17 cellular contexts compared by ENCODE assay signal in the genomic region with DNA sequence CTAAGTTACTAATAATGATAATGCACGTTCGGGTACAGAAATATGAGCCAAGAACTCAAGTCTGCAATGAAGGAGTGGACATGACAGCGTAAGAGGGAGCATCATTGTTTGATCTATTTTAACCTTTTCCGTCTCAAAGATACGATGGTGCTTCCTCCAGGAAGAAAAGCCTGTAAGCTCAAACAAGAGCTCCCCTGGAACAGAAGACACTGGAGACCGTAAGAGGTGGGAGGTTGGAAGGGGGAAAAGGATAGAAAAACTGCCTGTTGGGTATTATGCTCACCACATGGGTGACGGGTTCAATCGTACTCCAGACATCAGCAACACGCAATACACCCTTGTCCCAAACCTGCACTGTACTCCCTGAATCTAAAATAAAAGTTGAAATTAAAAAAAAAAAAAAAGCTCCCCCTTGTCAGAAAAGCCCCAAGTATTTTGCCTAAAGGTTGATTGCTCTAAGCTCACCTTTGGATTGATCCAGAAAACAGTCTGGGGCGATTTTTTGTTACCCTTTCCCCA.
DNase-seq lines count a peak whose midpoint lies in the region; ATAC-seq, FAIRE-seq and TF ChIP-seq lines count a peak whose summit lies in the region.
"Had no signal": no experiment of that assay in that cellular context is flagged by ENCODE, and none has a peak within 500 bp of the region (broad histone marks: within the 10 kb centered on the region; RNA-seq: fewer than 3 reads in every experiment).

No MANE protein-coding gene starts in this region.

- peak overlapping the region; percentile 95 for H2AFZ ChIP-seq in K562 (ENCODE audit: low read depth, low read length)

- peak overlapping the region; percentile 66 for H3K4me3 ChIP-seq in HUES64 (ENCODE audit: low read length)
- H3K4me3 ChIP-seq in K562 = peak overlapping the region; percentile 53
- peak overlapping the region; percentile 29 for H3K4me3 ChIP-seq in iPS-18c (ENCODE audit: insufficient read depth, low read depth, low read length)
- no peak overlapping the region for H3K4me3 ChIP-seq in transverse colon
- H3K4me3 ChIP-seq: suprapubic skin had no signal

- no peaks in the 10 kb centered on the region for H4K20me1 ChIP-seq in K562 (replicated peaks; ENCODE audit: control insufficient read depth, insufficient read depth, low read length)

- CTCF ChIA-PET in K562 (lab: Yijun Ruan, JAX; ENCODE audit: low intra/inter-chr PET ratio) = interaction anchor here (0.6 kb wide), 1 partner anchor 197 kb away, joined by 3 read pairs; no protein-coding TSS in a partner anchor

- peak overlapping the region; percentile 91 for H3K4me2 ChIP-seq in K562 (ENCODE audit: insufficient read depth, low read length)
- H3K4me2 ChIP-seq: KMS-11 had no signal

- no peak overlapping the region for H3K4me3 Mint-ChIP-seq in stimulated activated effector memory CD8-positive, alpha-beta T cell treated with anti-CD3 and anti-CD28 coated beads, Interleukin-12 subunit alpha, Interleukin-12 subunit beta, amount 100 ng/mL, for 72 hours
- H3K4me3 Mint-ChIP-seq: activated CD4-positive, alpha-beta T cell treated with anti-CD3 and anti-CD28 coated beads, Interleukin-2, amount 10 ng/mL, durations not matched to agents 7 days and 5 days had no signal

- H3K9me1 ChIP-seq in K562 (ENCODE audit: control insufficient read depth, insufficient read depth, low read length) = no peaks in the 10 kb centered on the region

- POLR2A ChIA-PET in K562 (lab: Yijun Ruan, JAX) = interaction anchor here (0.7 to 3.0 kb wide), 9 partner anchors 8 to 119 kb away, joined by 3 to 19 read pairs (median 6); no protein-coding TSS in a partner anchor

- intact Hi-C loops in K562 (cut with micrococcal nuclease) (loop anchor here (2.0 to 10.0 kb wide), 3 partner anchors 15 to 909 kb away; a partner anchor contains a TSS), transverse colon (cut with DNase I; ENCODE audit: low total_unique reads) (no loop called here)

- TF ChIP-seq EP300 in K562 (IDR thresholded peaks at IDR 0.05; ENCODE audit: low read length) (no peak), transverse colon (IDR thresholded peaks at IDR 0.05; ENCODE audit: low read depth) (no peak)

- H3K4me1 ChIP-seq in HUES64 (ENCODE audit: insufficient read depth, low read length) (0 out of 2 replicates have a peak, but pooled peaks cover 5% of the 10 kb centered on the region), K562 (replicated peaks in 1 of 2; ENCODE audit: control insufficient read depth in 2 of 2, insufficient read depth in 2 of 2, low read length in 2 of 2) (peaks cover 3 to 21% of the 10 kb centered on the region in 2 experiments; a peak in 3 of 5 replicates), transverse colon (no peaks in the 10 kb centered on the region)
- H3K4me1 ChIP-seq: suprapubic skin had no signal

- H3K79me2 ChIP-seq in K562 (ENCODE audit: control insufficient read depth, insufficient read depth, low read length) = no peaks in the 10 kb centered on the region

- peak; percentile 36 for DNase-seq in ELR (ENCODE audit: low read depth)
- peak in 3 of 4 experiments; percentile 26 to 73 (median 52) for DNase-seq in K562 (ENCODE audit: extremely low read depth in 1 of 4, low spot score in 3 of 4)
- no peak for DNase-seq in stimulated activated effector memory CD8-positive, alpha-beta T cell treated with anti-CD3 and anti-CD28 coated beads, Interleukin-12 subunit alpha, Interleukin-12 subunit beta, amount 100 ng/mL, for 72 hours (ENCODE audit: low spot score in 2 of 2)
- DNase-seq in transverse colon = no peak
- DNase-seq in T-helper 9 cell = no peak
- DNase-seq: activated CD4-positive, alpha-beta T cell treated with anti-CD3 and anti-CD28 coated beads, Interleukin-2, amount 10 ng/mL, durations not matched to agents 7 days and 5 days; activated naive CD4-positive, alpha-beta T cell treated with anti-CD3 and anti-CD28 coated beads, Interleukin-2, amount 50 U/mL, for 16 hours; NCI-H1417; SHP77 treated with DMSO at 0.1 percent for 48 hours; stimulated activated CD4-positive, alpha-beta T cell treated with anti-CD3 and anti-CD28 coated beads, Interleukin-4, amount 100 ng/mL, for 1 hour had no signal

- peaks cover 6% of the 10 kb centered on the region for H3K36me3 Mint-ChIP-seq in stimulated activated effector memory CD8-positive, alpha-beta T cell treated with anti-CD3 and anti-CD28 coated beads, Interleukin-12 subunit alpha, Interleukin-12 subunit beta, amount 100 ng/mL, for 72 hours

- FAIRE-seq in K562 (lab: Jason Lieb, UNC) = no peak
- FAIRE-seq: GM12891 had no signal

- WGBS in HUES64 = 10% methylated on average over 9 of the region's 10 CpGs
- under 1% methylated on average over 10 of the region's 10 CpGs for WGBS in K562 (ENCODE audit: insufficient coverage, low coverage, missing lambda C conversion rate)
- WGBS in transverse colon (ENCODE audit: low coverage in 1 of 2), 2 donors = 18 to 46% methylated on average over 7 to 10 of the region's 10 CpGs

- ATAC-seq in K562 (peak; percentile 64), GM18520 (IDR thresholded peaks at IDR 0.05; ENCODE audit: unreplicated experiment) (no peak)
- no peak for ATAC-seq in stimulated activated effector memory CD8-positive, alpha-beta T cell treated with anti-CD3 and anti-CD28 coated beads, Interleukin-12 subunit alpha, Interleukin-12 subunit beta, amount 100 ng/mL, for 72 hours
- ATAC-seq: left lobe of liver had no signal

- no peak overlapping the region for H3K27ac Mint-ChIP-seq in stimulated activated effector memory CD8-positive, alpha-beta T cell treated with anti-CD3 and anti-CD28 coated beads, Interleukin-12 subunit alpha, Interleukin-12 subunit beta, amount 100 ng/mL, for 72 hours
- H3K27ac Mint-ChIP-seq: activated CD4-positive, alpha-beta T cell treated with anti-CD3 and anti-CD28 coated beads, Interleukin-2, amount 10 ng/mL, durations not matched to agents 7 days and 5 days had no signal

- H3K9ac ChIP-seq in HUES64 (ENCODE audit: low read depth, low read length) = no peak overlapping the region
- peak overlapping the region; percentile 78 to 80; a peak in 3 of 4 replicates for H3K9ac ChIP-seq in K562 (ENCODE audit: insufficient read depth in 1 of 2, low read depth in 2 of 2, low read length in 2 of 2)
- H3K9ac ChIP-seq: KMS-11 had no signal

- H3K27ac ChIP-seq in HUES64 (ENCODE audit: low read depth, low read length) = no peak overlapping the region
- peak overlapping the region; percentile 75 for H3K27ac ChIP-seq in K562 (ENCODE audit: extremely low read depth, low read depth, low read length)
- H3K27ac ChIP-seq in transverse colon = no peak overlapping the region
- H3K27ac ChIP-seq: KMS-11, suprapubic skin had no signal

- H3K27me3 ChIP-seq in HUES64 (ENCODE audit: insufficient read depth, low read length) (peaks cover 69% of the 10 kb centered on the region), K562 (ENCODE audit: control insufficient read depth in 2 of 2, insufficient read depth in 2 of 2, low read length in 2 of 2) (no peaks in the 10 kb centered on the region), transverse colon (peaks cover 93% of the 10 kb centered on the region)

- in situ Hi-C loops in K562 (cut with MboI) (no loop called here), transverse colon (cut with MboI; ENCODE audit: low pct_ligation_motif_present in 1 of 4, low pct_unique_long_range_greater_than_20kb in 1 of 4, low sequenced_read_pairs in 3 of 4) (no loop called here)

- TF ChIP-seq RAD21 in K562 (CRISPR knock-in tag; conservative IDR thresholded peaks at IDR 0.05 in 1 of 2, IDR thresholded peaks at IDR 0.05 in 1 of 2) = no peak

- TF ChIP-seq CTCF in K562 (IDR thresholded peaks at IDR 0.05 in 2 of 3, conservative IDR thresholded peaks at IDR 0.05 in 1 of 3; ENCODE audit: insufficient read depth in 2 of 3, low read depth in 1 of 3, low read length in 3 of 3) = no peak
- no peak for TF ChIP-seq CTCF in transverse colon (IDR thresholded peaks at IDR 0.05)

- BruUV-seq in K562 (replicated peaks; lab: Mats Ljungman, UMichigan) = no TSS peak

- H3K9me3 Mint-ChIP-seq in stimulated activated effector memory CD8-positive, alpha-beta T cell treated with anti-CD3 and anti-CD28 coated beads, Interleukin-12 subunit alpha, Interleukin-12 subunit beta, amount 100 ng/mL, for 72 hours = peaks cover 5% of the 10 kb centered on the region

- H3K4me1 Mint-ChIP-seq in stimulated activated effector memory CD8-positive, alpha-beta T cell treated with anti-CD3 and anti-CD28 coated beads, Interleukin-12 subunit alpha, Interleukin-12 subunit beta, amount 100 ng/mL, for 72 hours = peaks cover 5% of the 10 kb centered on the region

- no peaks in the 10 kb centered on the region for H3K36me3 ChIP-seq in HUES64 (ENCODE audit: insufficient read depth, low read length)
- no peaks in the 10 kb centered on the region for H3K36me3 ChIP-seq in K562 (ENCODE audit: control insufficient read depth, insufficient read depth, low read length)
- no peaks in the 10 kb centered on the region for H3K36me3 ChIP-seq in transverse colon
- H3K36me3 ChIP-seq: suprapubic skin had no signal

- TF ChIP-seq POLR2A in K562 (conservative IDR thresholded peaks at IDR 0.05) (peak; percentile 47; the same call in 1 of the 2 replicates), transverse colon (IDR thresholded peaks at IDR 0.05) (no peak)

- H3K9me3 ChIP-seq in HUES64 (ENCODE audit: insufficient read depth, low read depth, low read length) (no peaks in the 10 kb centered on the region), K562 (replicated peaks; ENCODE audit: control insufficient read depth, insufficient read depth, low read depth, low read length) (no peaks in the 10 kb centered on the region), iPS-18c (ENCODE audit: control insufficient read depth, insufficient read depth, low read length) (no peaks in the 10 kb centered on the region), transverse colon (no peaks in the 10 kb centered on the region)
- H3K9me3 ChIP-seq: suprapubic skin had no signal

TF ChIP-seq in K562, 482 proteins besides CTCF, POLR2A, EP300 and RAD21 (continues in another document):
- TF ChIP-seq ZNF324 (CRISPR knock-in tag; IDR thresholded peaks at IDR 0.05) (no peak), SUPT5H (IDR thresholded peaks at IDR 0.05) (0 out of 2 replicates have a peak, but pooled peaks have one; percentile 44), DACH1 (IDR thresholded peaks at IDR 0.05; ENCODE audit: partially characterized antibody) (no peak), ZNF778 (CRISPR knock-in tag; IDR thresholded peaks at IDR 0.05) (no peak), CBFA2T3 (IDR thresholded peaks at IDR 0.05) (no peak), HNRNPUL1 (IDR thresholded peaks at IDR 0.05; ENCODE audit: low read length) (no peak), TCF7 (IDR thresholded peaks at IDR 0.05; ENCODE audit: borderline replicate concordance) (no peak), CREM (IDR thresholded peaks at IDR 0.05; ENCODE audit: low read depth) (peak; percentile 49; the same call in 1 of the 2 replicates), TOE1 (IDR thresholded peaks at IDR 0.05; ENCODE audit: borderline replicate concordance) (peak; percentile 26; the same call in 1 of the 2 replicates), TOE1 (CRISPR knock-in tag; IDR thresholded peaks at IDR 0.05; ENCODE audit: borderline replicate concordance, low read depth) (no peak), BDP1 (IDR thresholded peaks at IDR 0.05; ENCODE audit: insufficient read depth, insufficient read length) (no peak), NBN (IDR thresholded peaks at IDR 0.05; ENCODE audit: low read depth) (peak; percentile 42)

Comparison
In these comparisons a context has a peak if more than half of its experiments do, and no peak if none do; other contexts are left out.
1. DNase-seq: peak in ELR (single experiment) and K562 (3 of 4); none in stimulated activated effector memory CD8-positive, alpha-beta T cell treated with anti-CD3 and anti-CD28 coated beads, Interleukin-12 subunit alpha, Interleukin-12 subunit beta, amount 100 ng/mL, for 72 hours (0 of 2), transverse colon (single experiment) and T-helper 9 cell (single experiment).
2. H3K4me3 ChIP-seq: peak in HUES64 (single experiment), K562 (single experiment) and iPS-18c (single experiment); none in transverse colon (0 of 4).